In the genomic region with DNA sequence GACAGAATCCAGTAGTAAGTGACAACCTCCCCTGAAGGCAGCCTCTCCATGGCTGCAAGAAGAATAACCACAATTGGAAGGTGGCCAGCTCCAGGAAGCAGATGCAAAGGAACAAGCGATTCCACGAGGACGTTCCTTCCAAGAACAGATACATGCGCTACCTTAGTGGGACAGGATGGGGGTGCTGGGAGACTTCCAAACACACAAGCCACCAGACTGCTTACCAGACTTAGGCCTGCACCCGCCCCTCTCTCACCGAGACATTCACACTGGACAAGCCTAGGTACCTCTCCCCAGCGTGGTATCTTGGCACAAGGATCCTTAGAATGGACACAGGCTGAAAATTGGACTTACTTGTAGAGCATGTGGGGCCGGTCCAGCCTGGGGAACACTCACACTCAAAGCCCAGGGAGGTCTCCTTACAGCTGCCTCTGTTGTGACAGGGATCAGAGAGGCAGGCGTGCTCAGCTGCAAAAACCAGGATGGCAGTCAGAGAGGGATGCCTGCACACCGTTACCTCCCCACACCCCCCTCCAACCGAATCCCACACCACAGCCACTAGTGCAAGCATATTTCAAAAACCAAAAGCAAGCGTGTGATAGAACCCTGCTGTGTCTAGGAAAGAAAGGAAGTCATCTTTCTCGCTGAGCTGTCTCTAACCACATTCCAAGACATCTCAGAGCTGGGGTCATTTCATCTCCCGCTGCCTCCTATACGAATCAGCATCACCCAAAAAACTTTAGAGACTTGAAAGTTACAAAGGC, we compare ENCODE assay signal across 13 cellular contexts. TPM values are rescaled to one million over a fixed set of nuclear protein-coding genes. Genes with fewer than 3 reads are reported as not detected.
DNase-seq lines count a peak whose midpoint lies in the region; ATAC-seq lines count a peak whose summit lies in the region.
"Had no signal": no experiment of that assay in that cellular context is flagged by ENCODE, and none has a peak within 500 bp of the region (broad histone marks: within the 10 kb centered on the region; RNA-seq: fewer than 3 reads in every experiment).

No MANE protein-coding gene starts in this region.

- no peak overlapping the region for H2BK15ac ChIP-seq in neuronal stem cell (ENCODE audit: low read length)

- H3K9me3 ChIP-seq in esophagus (ENCODE audit: control insufficient read depth in 2 of 2, insufficient read depth in 1 of 2, low read depth in 1 of 2, low read length in 1 of 2), result no peaks in the 10 kb centered on the region
- no peaks in the 10 kb centered on the region for H3K9me3 ChIP-seq in neuronal stem cell (replicated peaks in 1 of 2; ENCODE audit: control insufficient read depth in 2 of 2, insufficient read depth in 1 of 2, low read depth in 1 of 2, low read length in 2 of 2)

- H3K14ac ChIP-seq in neuronal stem cell (ENCODE audit: low read length), result no peak overlapping the region

- H3K4me2 ChIP-seq in neuronal stem cell (ENCODE audit: insufficient read depth, low read length, poor library complexity, severe bottlenecking), result no peak overlapping the region

- H2BK12ac ChIP-seq in neuronal stem cell (ENCODE audit: low read length), result no peak overlapping the region

- H3K23ac ChIP-seq in neuronal stem cell (ENCODE audit: low read depth, low read length, poor library complexity), result no peak overlapping the region

- no peaks in the 10 kb centered on the region for H3K9me3 Mint-ChIP-seq in activated T-cell treated with anti-CD3 and anti-CD28 coated beads, Interleukin-2, amount 50 U/mL, for 72 hours
- H3K9me3 Mint-ChIP-seq: activated T-helper 17 cell treated with anti-CD3 and anti-CD28 coated beads, Interleukin-2, amount 50 U/mL, for 72 hours; dendritic cell treated with granulocyte-macrophage colony-stimulating factor and Interleukin-4, amounts not matched to agents 40 ng/mL and 50 ng/mL, for 4 days had no signal

- no peak overlapping the region for H4K8ac ChIP-seq in neuronal stem cell (ENCODE audit: low read depth, low read length)

- no peaks in the 10 kb centered on the region for H3K36me3 Mint-ChIP-seq in activated T-cell treated with anti-CD3 and anti-CD28 coated beads, Interleukin-2, amount 50 U/mL, for 72 hours (ENCODE audit: insufficient read depth in 2 of 2)
- H3K36me3 Mint-ChIP-seq: naive thymus-derived CD4-positive, alpha-beta T cell had no signal

- peaks cover 12 to 17% of the 10 kb centered on the region in 2 donors for H3K4me1 ChIP-seq in esophagus (ENCODE audit: control insufficient read depth in 2 of 2, insufficient read depth in 2 of 2, low read length in 1 of 2)
- H3K4me1 ChIP-seq in neuronal stem cell (ENCODE audit: control insufficient read depth in 2 of 2, insufficient read depth in 1 of 2, low read depth in 1 of 2, low read length in 2 of 2), result peaks cover 46 to 78% of the 10 kb centered on the region in 2 donors

- H3K18ac ChIP-seq in neuronal stem cell (ENCODE audit: low read length), result peak overlapping the region; percentile 0

- no peak overlapping the region for H3K4ac ChIP-seq in neuronal stem cell (ENCODE audit: low read length)

- no peak overlapping the region for H3K27ac Mint-ChIP-seq in activated T-cell treated with anti-CD3 and anti-CD28 coated beads, Interleukin-2, amount 50 U/mL, for 72 hours
- H3K27ac Mint-ChIP-seq: activated T-helper 17 cell treated with anti-CD3 and anti-CD28 coated beads, Interleukin-2, amount 50 U/mL, for 72 hours; dendritic cell treated with granulocyte-macrophage colony-stimulating factor and Interleukin-4, amounts not matched to agents 40 ng/mL and 50 ng/mL, for 4 days; naive thymus-derived CD4-positive, alpha-beta T cell had no signal

- H2BK5ac ChIP-seq in neuronal stem cell (ENCODE audit: low read length), result no peak overlapping the region

- H3K79me1 ChIP-seq in neuronal stem cell (ENCODE audit: low read depth, low read length), result peaks cover 3% of the 10 kb centered on the region

- WGBS in esophagus, 2 donors, result 46 to 58% methylated on average over 15 of the region's 15 CpGs
- WGBS in neuronal stem cell (ENCODE audit: extremely low coverage in 2 of 2, insufficient read length in 2 of 2, insufficient replicate concordance in 1 of 2), 2 donors, result no CpG with 5 or more reads among the region's 15 CpGs

- H3K4me3 Mint-ChIP-seq in activated T-cell treated with anti-CD3 and anti-CD28 coated beads, Interleukin-2, amount 50 U/mL, for 72 hours, result no peak overlapping the region
- H3K4me3 Mint-ChIP-seq: activated T-helper 17 cell treated with anti-CD3 and anti-CD28 coated beads, Interleukin-2, amount 50 U/mL, for 72 hours; dendritic cell treated with granulocyte-macrophage colony-stimulating factor and Interleukin-4, amounts not matched to agents 40 ng/mL and 50 ng/mL, for 4 days; naive thymus-derived CD4-positive, alpha-beta T cell had no signal

- H3K27me3 ChIP-seq in esophagus (ENCODE audit: control insufficient read depth in 1 of 2, insufficient read depth in 2 of 2, low read length in 2 of 2), result no peaks in the 10 kb centered on the region
- no peaks in the 10 kb centered on the region for H3K27me3 ChIP-seq in neuronal stem cell (ENCODE audit: control insufficient read depth in 3 of 3, insufficient read depth in 3 of 3, low read depth in 1 of 3, low read length in 3 of 3)

- H3K4me1 Mint-ChIP-seq in activated T-cell treated with anti-CD3 and anti-CD28 coated beads, Interleukin-2, amount 50 U/mL, for 72 hours (ENCODE audit: low read depth), result no peaks in the 10 kb centered on the region
- H3K4me1 Mint-ChIP-seq: activated T-helper 17 cell treated with anti-CD3 and anti-CD28 coated beads, Interleukin-2, amount 50 U/mL, for 72 hours had no signal

- H2AFZ ChIP-seq in neuronal stem cell (ENCODE audit: low read length), result no peak overlapping the region

- H3K27ac ChIP-seq in esophagus (ENCODE audit: low read depth in 2 of 2, low read length in 1 of 2), result peak overlapping the region; percentile 37
- H3K27ac ChIP-seq in neuronal stem cell (replicated peaks; ENCODE audit: low read length), result no peak overlapping the region

- H3K27me3 Mint-ChIP-seq in activated T-cell treated with anti-CD3 and anti-CD28 coated beads, Interleukin-2, amount 50 U/mL, for 72 hours (ENCODE audit: low read depth), result peaks cover 43% of the 10 kb centered on the region
- H3K27me3 Mint-ChIP-seq: dendritic cell treated with granulocyte-macrophage colony-stimulating factor and Interleukin-4, amounts not matched to agents 40 ng/mL and 50 ng/mL, for 4 days had no signal

- no peak for ATAC-seq in HG03520 (IDR thresholded peaks at IDR 0.05; ENCODE audit: unreplicated experiment)
- ATAC-seq in activated T-cell treated with anti-CD3 and anti-CD28 coated beads, Interleukin-2, amount 50 U/mL, for 72 hours (replicated peaks in 1 of 2), result no peak
- ATAC-seq: activated T-helper 17 cell treated with anti-CD3 and anti-CD28 coated beads, Interleukin-2, amount 50 U/mL, for 72 hours; naive thymus-derived CD4-positive, alpha-beta T cell had no signal

- no peak overlapping the region for H2AK5ac ChIP-seq in neuronal stem cell (ENCODE audit: low read depth, low read length)

- no peak overlapping the region for H3K9ac ChIP-seq in neuronal stem cell (ENCODE audit: low read depth, low read length, poor library complexity)

- DNase-seq in A172 (ENCODE audit: low spot score) (peak; percentile 79), Kasumi-1 (lab: John Stamatoyannopoulos, UW) (peak; percentile 87 to 91), neuronal stem cell (ENCODE audit: low spot score) (no peak), SKM-1 (lab: John Stamatoyannopoulos, UW; ENCODE audit: unreplicated experiment) (no peak), NOMO-1 treated with DMSO at 0.1 percent for 48 hours (lab: John Stamatoyannopoulos, UW; ENCODE audit: unreplicated experiment) (no peak)
- DNase-seq in activated T-cell treated with anti-CD3 and anti-CD28 coated beads, Interleukin-2, amount 50 U/mL, for 72 hours, result no peak
- DNase-seq: naive thymus-derived CD4-positive, alpha-beta T cell; NCI-H1694; stimulated activated CD4-positive, alpha-beta T cell treated with anti-CD3 and anti-CD28 coated beads, Interleukin-2, amount 100 ng/mL, for 48 hours had no signal

- no peak overlapping the region for H2BK120ac ChIP-seq in neuronal stem cell (ENCODE audit: low read depth, low read length)

- H3K4me3 ChIP-seq in esophagus (ENCODE audit: low read depth in 1 of 2, low read length in 2 of 2) (no peak overlapping the region), neuronal stem cell (ENCODE audit: low read length in 2 of 2) (no peak overlapping the region)

- H3K36me3 ChIP-seq in esophagus (ENCODE audit: control insufficient read depth in 2 of 2, insufficient read depth in 2 of 2, low read length in 1 of 2) (peaks cover 6 to 48% of the 10 kb centered on the region in 2 donors), neuronal stem cell (replicated peaks in 1 of 2; ENCODE audit: control insufficient read depth in 2 of 2, insufficient read depth in 2 of 2, low read length in 2 of 2) (peaks cover 69 to 88% of the 10 kb centered on the region in 2 donors)

- H4K91ac ChIP-seq in neuronal stem cell (ENCODE audit: low read depth, low read length, poor library complexity), result no peak overlapping the region

RNA-seq across cellular contexts. Expression of gene JAG1, which starts 22.4 kb away (rescaled TPM):
- total RNA-seq in A172 (2014; rRNA removed; shearing (Covaris generic)), result 6.2 and 9.4 TPM in 2 replicates
- 10 to 100 TPM; 36.5 to 48.8 TPM for polyA plus RNA-seq in esophagus
- 64.8 TPM for polyA plus RNA-seq in neuronal stem cell (2013, experiment 1 of 2)
- polyA plus RNA-seq in neuronal stem cell (2013, experiment 2 of 2), result 65.6 TPM
- 1 to 10 TPM; 1.0 to 1.2 TPM for total RNA-seq in activated T-cell treated with anti-CD3 and anti-CD28 coated beads, Interleukin-2, amount 50 U/mL, for 72 hours

Comparison
In these comparisons a context has a peak if more than half of its experiments do, and no peak if none do; other contexts are left out.
1. DNase-seq: peak in A172 (single experiment) and Kasumi-1 (2 of 2); none in neuronal stem cell (single experiment), SKM-1 (single experiment), NOMO-1 treated with DMSO at 0.1 percent for 48 hours (single experiment) and activated T-cell treated with anti-CD3 and anti-CD28 coated beads, Interleukin-2, amount 50 U/mL, for 72 hours (0 of 2).